In genomic region chr5:57761513-57761912, GRCh38 we compare ENCODE assay signal across 21 cellular contexts.
DNase-seq lines count a peak whose midpoint lies in the region; ATAC-seq, FAIRE-seq and TF ChIP-seq lines count a peak whose summit lies in the region.
"Had no signal": no experiment of that assay in that cellular context is flagged by ENCODE, and none has a peak within 500 bp of the region (broad histone marks: within the 10 kb centered on the region; RNA-seq: fewer than 3 reads in every experiment).

No MANE protein-coding gene starts in this region.

- H3K4me3 ChIP-seq in K562 = no peak overlapping the region
- H3K4me3 ChIP-seq in neuronal stem cell (ENCODE audit: low read length in 2 of 2) = no peak overlapping the region
- no peak overlapping the region for H3K4me3 ChIP-seq in lower lobe of right lung
- H3K4me3 ChIP-seq: BLaER1, GM23338 had no signal

- H3K4me3 Mint-ChIP-seq in mesothelial cell of epicardium = no peak overlapping the region
- H3K4me3 Mint-ChIP-seq: CD14-positive monocyte; CD4-positive, alpha-beta memory T cell; GM23338; HFFc6 had no signal

- H3K79me2 ChIP-seq in K562 (ENCODE audit: control insufficient read depth, insufficient read depth, low read length) = no peaks in the 10 kb centered on the region

- H2AK5ac ChIP-seq in neuronal stem cell (ENCODE audit: low read depth, low read length) = no peak overlapping the region

- peak overlapping the region; percentile 20 for H2BK5ac ChIP-seq in neuronal stem cell (ENCODE audit: low read length)

- CTCF ChIA-PET in K562 (lab: Yijun Ruan, JAX; ENCODE audit: low intra/inter-chr PET ratio) = no interaction called here

- no peak overlapping the region for H4K91ac ChIP-seq in neuronal stem cell (ENCODE audit: low read depth, low read length, poor library complexity)

- H3K27ac ChIP-seq in K562 (ENCODE audit: extremely low read depth, low read depth, low read length) = no peak overlapping the region
- no peak overlapping the region for H3K27ac ChIP-seq in neuronal stem cell (replicated peaks; ENCODE audit: low read length)
- no peak overlapping the region for H3K27ac ChIP-seq in lower lobe of right lung
- H3K27ac ChIP-seq: BLaER1 had no signal

- TF ChIP-seq POLR2A in K562 (conservative IDR thresholded peaks at IDR 0.05) = no peak

- ATAC-seq in Right ventricle myocardium superior (ENCODE audit: poor library complexity) (no peak), left ventricle myocardium superior (no peak), K562 (no peak), lower lobe of right lung (no peak)
- ATAC-seq: GM23338, HCT116 had no signal

- no peak overlapping the region for H3K27ac Mint-ChIP-seq in mesothelial cell of epicardium
- H3K27ac Mint-ChIP-seq: CD14-positive monocyte; CD4-positive, alpha-beta memory T cell; GM23338; HFFc6 had no signal

- no peaks in the 10 kb centered on the region for H3K9me1 ChIP-seq in K562 (ENCODE audit: control insufficient read depth, insufficient read depth, low read length)

- H3K36me3 Mint-ChIP-seq in mesothelial cell of epicardium = no peaks in the 10 kb centered on the region
- H3K36me3 Mint-ChIP-seq: CD14-positive monocyte; CD4-positive, alpha-beta memory T cell had no signal

- H3K18ac ChIP-seq in neuronal stem cell (ENCODE audit: low read length) = peak overlapping the region; percentile 71

- no peak for TF ChIP-seq CTCF in K562 (IDR thresholded peaks at IDR 0.05 in 2 of 3, conservative IDR thresholded peaks at IDR 0.05 in 1 of 3; ENCODE audit: insufficient read depth in 2 of 3, low read depth in 1 of 3, low read length in 3 of 3)
- no peak for TF ChIP-seq CTCF in mesothelial cell of epicardium (IDR thresholded peaks at IDR 0.05; ENCODE audit: unreplicated experiment)
- TF ChIP-seq CTCF in lower lobe of right lung (IDR thresholded peaks at IDR 0.05) = no peak

- peak overlapping the region; percentile 73 for H2BK12ac ChIP-seq in neuronal stem cell (ENCODE audit: low read length)

- POLR2A ChIA-PET in K562 (lab: Yijun Ruan, JAX) = interaction anchor here (1.1 kb wide), 1 partner anchor 22 kb away, joined by 4 read pairs; no protein-coding TSS in a partner anchor

- BruUV-seq in K562 (replicated peaks; lab: Mats Ljungman, UMichigan) = no TSS peak

- no peak overlapping the region for H3K4ac ChIP-seq in neuronal stem cell (ENCODE audit: low read length)

- H2AFZ ChIP-seq in K562 (ENCODE audit: low read depth, low read length) (0 out of 2 replicates have a peak overlapping the region, but pooled peaks have one; percentile 40), neuronal stem cell (ENCODE audit: low read length) (no peak overlapping the region)
- H2AFZ ChIP-seq: GM23338 had no signal

- no peak overlapping the region for H3K9ac ChIP-seq in K562 (ENCODE audit: insufficient read depth in 1 of 2, low read depth in 2 of 2, low read length in 2 of 2)
- no peak overlapping the region for H3K9ac ChIP-seq in neuronal stem cell (ENCODE audit: low read depth, low read length, poor library complexity)
- H3K9ac ChIP-seq: BLaER1 had no signal

- H4K20me1 ChIP-seq in K562 (replicated peaks; ENCODE audit: control insufficient read depth, insufficient read depth, low read length) = no peaks in the 10 kb centered on the region
- H4K20me1 ChIP-seq: BLaER1 had no signal

- no peaks in the 10 kb centered on the region; a peak in 1 of 5 replicates for H3K4me1 ChIP-seq in K562 (replicated peaks in 1 of 2; ENCODE audit: control insufficient read depth in 2 of 2, insufficient read depth in 2 of 2, low read length in 2 of 2)
- H3K4me1 ChIP-seq in neuronal stem cell (ENCODE audit: control insufficient read depth in 2 of 2, insufficient read depth in 1 of 2, low read depth in 1 of 2, low read length in 2 of 2) = no peaks in the 10 kb centered on the region
- H3K4me1 ChIP-seq in lower lobe of right lung = no peaks in the 10 kb centered on the region
- H3K4me1 ChIP-seq: BLaER1 had no signal

- no peaks in the 10 kb centered on the region for H3K27me3 Mint-ChIP-seq in mesothelial cell of epicardium (ENCODE audit: low read depth)
- H3K27me3 Mint-ChIP-seq: CD4-positive, alpha-beta memory T cell had no signal

- DNase-seq in Right ventricle myocardium superior = peak; percentile 35
- DNase-seq in left ventricle myocardium superior = no peak
- no peak for DNase-seq in K562 (ENCODE audit: extremely low read depth in 1 of 4, low spot score in 3 of 4)
- no peak for DNase-seq in neuronal stem cell (ENCODE audit: low spot score)
- no peak for DNase-seq in mesothelial cell of epicardium (ENCODE audit: low spot score in 2 of 2, unreplicated experiment in 2 of 2)
- no peak for DNase-seq in cerebellum (ENCODE audit: low spot score)
- no peak for DNase-seq in lower lobe of right lung
- DNase-seq: 8988T; CD4-positive, alpha-beta memory T cell; DMS153; DMS79; GDM1; HFFc6 had no signal

- in situ Hi-C loops in K562 (cut with MboI) = no loop called here

- peak overlapping the region; percentile 17 for H3K14ac ChIP-seq in neuronal stem cell (ENCODE audit: low read length)

- no peaks in the 10 kb centered on the region for H3K4me1 Mint-ChIP-seq in mesothelial cell of epicardium
- H3K4me1 Mint-ChIP-seq: CD14-positive monocyte, GM23338 had no signal

- H3K79me1 ChIP-seq in neuronal stem cell (ENCODE audit: low read depth, low read length) = no peaks in the 10 kb centered on the region

- H3K27me3 ChIP-seq in K562 (ENCODE audit: control insufficient read depth in 2 of 2, insufficient read depth in 2 of 2, low read length in 2 of 2) (no peaks in the 10 kb centered on the region), neuronal stem cell (ENCODE audit: control insufficient read depth in 3 of 3, insufficient read depth in 3 of 3, low read depth in 1 of 3, low read length in 3 of 3) (no peaks in the 10 kb centered on the region), lower lobe of right lung (ENCODE audit: low read depth) (no peaks in the 10 kb centered on the region)
- H3K27me3 ChIP-seq: BLaER1 had no signal

- FAIRE-seq in K562 (lab: Jason Lieb, UNC) = no peak
- FAIRE-seq: GM12892, GM18507, H54, HTR-8/SVneo had no signal

- H3K9me3 Mint-ChIP-seq in mesothelial cell of epicardium = peaks cover 19% of the 10 kb centered on the region
- H3K9me3 Mint-ChIP-seq: CD4-positive, alpha-beta memory T cell; HFFc6 had no signal

- H3K9me3 ChIP-seq in K562 (replicated peaks; ENCODE audit: control insufficient read depth, insufficient read depth, low read depth, low read length) (no peaks in the 10 kb centered on the region), neuronal stem cell (replicated peaks in 1 of 2; ENCODE audit: control insufficient read depth in 2 of 2, insufficient read depth in 1 of 2, low read depth in 1 of 2, low read length in 2 of 2) (peaks cover 0 to 2% of the 10 kb centered on the region in 2 donors), lower lobe of right lung (no peaks in the 10 kb centered on the region)

- H2BK15ac ChIP-seq in neuronal stem cell (ENCODE audit: low read length) = peak overlapping the region; percentile 37

- H3K23ac ChIP-seq in neuronal stem cell (ENCODE audit: low read depth, low read length, poor library complexity) = no peak overlapping the region

- intact Hi-C loops in Right ventricle myocardium superior (cut with DNase I) = loop anchor here (10.0 kb wide), 1 partner anchor 97 kb away; no protein-coding TSS in a partner anchor
- intact Hi-C loops in left ventricle myocardium superior (cut with micrococcal nuclease) = no loop called here
- intact Hi-C loops in K562 (cut with micrococcal nuclease) = no loop called here
- intact Hi-C loops in lower lobe of right lung (cut with DNase I) = no loop called here

- 2% methylated on average over 9 of the region's 11 CpGs for WGBS in K562 (ENCODE audit: insufficient coverage, low coverage, missing lambda C conversion rate)
- WGBS in neuronal stem cell (ENCODE audit: extremely low coverage in 2 of 2, insufficient read length in 2 of 2, insufficient replicate concordance in 1 of 2), 2 donors = no CpG with 5 or more reads among the region's 11 CpGs

- TF ChIP-seq EP300 in K562 (IDR thresholded peaks at IDR 0.05; ENCODE audit: low read length) = no peak

- no peak overlapping the region for H2BK120ac ChIP-seq in neuronal stem cell (ENCODE audit: low read depth, low read length)

- H3K4me2 ChIP-seq in K562 (ENCODE audit: insufficient read depth, low read length) (no peak overlapping the region), neuronal stem cell (ENCODE audit: insufficient read depth, low read length, poor library complexity, severe bottlenecking) (no peak overlapping the region)
- H3K4me2 ChIP-seq: BLaER1, GM23338 had no signal

- H3K36me3 ChIP-seq in K562 (ENCODE audit: control insufficient read depth, insufficient read depth, low read length) (no peaks in the 10 kb centered on the region), neuronal stem cell (replicated peaks in 1 of 2; ENCODE audit: control insufficient read depth in 2 of 2, insufficient read depth in 2 of 2, low read length in 2 of 2) (no peaks in the 10 kb centered on the region), lower lobe of right lung (no peaks in the 10 kb centered on the region)
- H3K36me3 ChIP-seq: BLaER1 had no signal

- no peak overlapping the region for H4K8ac ChIP-seq in neuronal stem cell (ENCODE audit: low read depth, low read length)

- no peak for TF ChIP-seq RAD21 in K562 (CRISPR knock-in tag; conservative IDR thresholded peaks at IDR 0.05 in 1 of 2, IDR thresholded peaks at IDR 0.05 in 1 of 2)

TF ChIP-seq in K562, 482 proteins besides CTCF, POLR2A, EP300 and RAD21 (continues in another document):
- TF ChIP-seq HBP1 (CRISPR knock-in tag; IDR thresholded peaks at IDR 0.05) (no peak), BRD4 (IDR thresholded peaks at IDR 0.05) (no peak), CXXC5 (CRISPR knock-in tag; IDR thresholded peaks at IDR 0.05) (no peak), ZNF830 (CRISPR knock-in tag; IDR thresholded peaks at IDR 0.05) (no peak), BDP1 (IDR thresholded peaks at IDR 0.05; ENCODE audit: insufficient read depth, insufficient read length) (no peak)
